Comparison of ENCODE assay signal across 1 cellular context in genomic region chr10:119669975-119670640, GRCh38.
TF ChIP-seq lines count a peak whose summit lies in the region.

No MANE protein-coding gene starts in this region.

TF ChIP-seq in GM23338, 12 proteins besides CTCF, POLR2A, EP300 and RAD21 (continued from another document):
- no peak for TF ChIP-seq ZNF462 (CRISPR knock-in tag; IDR thresholded peaks at IDR 0.05)
- TF ChIP-seq POLR2AphosphoS5 (IDR thresholded peaks at IDR 0.05; ENCODE audit: low read depth): no peak
- no peak for TF ChIP-seq ETS1 (IDR thresholded peaks at IDR 0.05)
- TF ChIP-seq EZH2phosphoT487 (IDR thresholded peaks at IDR 0.05; ENCODE audit: unreplicated experiment): no peak
